Comparison of ENCODE assay signal across 1 cellular context in the genomic region with DNA sequence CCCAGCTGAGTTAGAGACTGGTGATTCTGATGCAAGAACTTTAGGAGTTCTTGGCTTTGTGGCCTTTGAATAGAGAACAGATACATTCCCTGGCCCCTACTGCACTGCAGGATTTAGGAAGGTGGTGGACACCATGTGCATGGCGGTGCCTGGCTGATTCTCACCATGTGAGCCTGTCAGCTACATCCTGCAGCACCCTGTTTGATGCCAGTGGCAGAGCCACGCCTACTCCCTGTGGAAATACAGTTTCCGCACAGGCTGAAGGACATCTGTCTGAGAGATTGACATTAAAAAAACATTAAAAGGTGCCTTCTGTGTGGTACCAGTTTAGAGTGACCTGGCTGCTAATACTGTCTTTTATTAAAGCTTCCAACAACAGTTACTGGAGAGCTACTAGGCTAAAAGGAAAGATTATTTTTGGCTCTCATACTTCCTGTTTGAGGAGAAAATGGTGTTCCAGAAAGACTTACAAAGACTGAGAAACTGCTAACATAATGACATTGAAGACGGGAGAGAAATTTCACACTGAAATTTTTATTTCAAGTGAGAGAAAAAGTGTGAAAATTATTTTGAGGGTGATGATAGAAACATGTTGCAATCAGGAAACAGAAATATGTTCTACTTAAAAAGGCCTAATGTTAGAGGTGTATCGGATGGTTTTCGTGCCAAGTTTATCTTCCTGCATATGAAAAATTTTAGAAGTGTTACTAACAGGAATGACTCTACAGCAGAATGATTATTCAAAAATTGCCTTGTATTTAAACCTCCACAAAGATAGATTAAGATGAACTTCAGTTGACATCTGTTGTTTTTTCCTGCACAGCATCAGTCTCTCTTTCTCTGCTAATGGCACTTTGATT.
TF ChIP-seq lines count a peak whose summit lies in the region.

No MANE protein-coding gene starts in this region.

TF ChIP-seq in HepG2, 621 proteins besides CTCF, POLR2A, EP300 and RAD21:
- TF ChIP-seq FOSL2 (CRISPR knock-in tag; IDR thresholded peaks at IDR 0.05), result no peak
- TF ChIP-seq ZFP1 (CRISPR knock-in tag; IDR thresholded peaks at IDR 0.05), result no peak
- TF ChIP-seq ZNF577 (CRISPR knock-in tag; IDR thresholded peaks at IDR 0.05; ENCODE audit: borderline replicate concordance, low read depth), result no peak
- TF ChIP-seq RORA (CRISPR knock-in tag; IDR thresholded peaks at IDR 0.05), result no peak
- TF ChIP-seq, protein P1, sequence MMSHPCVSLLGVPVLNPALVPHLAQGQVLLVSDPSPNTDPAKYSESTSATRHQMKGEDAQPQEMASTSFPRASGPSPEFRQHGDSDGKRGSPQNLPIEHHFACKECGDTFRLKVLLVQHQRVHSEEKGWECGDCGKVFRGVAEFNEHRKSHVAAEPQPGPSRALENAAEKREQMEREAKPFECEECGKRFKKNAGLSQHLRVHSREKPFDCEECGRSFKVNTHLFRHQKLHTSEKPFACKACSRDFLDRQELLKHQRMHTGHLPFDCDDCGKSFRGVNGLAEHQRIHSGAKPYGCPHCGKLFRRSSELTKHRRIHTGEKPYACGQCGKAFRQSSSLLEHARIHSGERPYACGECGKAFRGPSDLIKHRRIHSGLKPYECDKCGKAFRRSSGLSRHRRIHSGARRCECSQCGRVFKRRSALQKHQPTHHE (CRISPR knock-in tag; IDR thresholded peaks at IDR 0.05; ENCODE audit: borderline replicate concordance), result no peak
- TF ChIP-seq, protein P2, sequence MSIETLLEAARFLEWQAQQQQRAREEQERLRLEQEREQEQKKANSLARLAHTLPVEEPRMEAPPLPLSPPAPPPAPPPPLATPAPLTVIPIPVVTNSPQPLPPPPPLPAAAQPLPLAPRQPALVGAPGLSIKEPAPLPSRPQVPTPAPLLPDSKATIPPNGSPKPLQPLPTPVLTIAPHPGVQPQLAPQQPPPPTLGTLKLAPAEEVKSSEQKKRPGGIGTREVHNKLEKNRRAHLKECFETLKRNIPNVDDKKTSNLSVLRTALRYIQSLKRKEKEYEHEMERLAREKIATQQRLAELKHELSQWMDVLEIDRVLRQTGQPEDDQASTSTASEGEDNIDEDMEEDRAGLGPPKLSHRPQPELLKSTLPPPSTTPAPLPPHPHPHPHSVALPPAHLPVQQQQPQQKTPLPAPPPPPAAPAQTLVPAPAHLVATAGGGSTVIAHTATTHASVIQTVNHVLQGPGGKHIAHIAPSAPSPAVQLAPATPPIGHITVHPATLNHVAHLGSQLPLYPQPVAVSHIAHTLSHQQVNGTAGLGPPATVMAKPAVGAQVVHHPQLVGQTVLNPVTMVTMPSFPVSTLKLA (IDR thresholded peaks at IDR 0.05), result peak; percentile 36; the same call in 1 of the 2 replicates
- no peak for TF ChIP-seq TBP (CRISPR knock-in tag; IDR thresholded peaks at IDR 0.05)
- no peak for TF ChIP-seq ZNF180 (CRISPR knock-in tag; IDR thresholded peaks at IDR 0.05; ENCODE audit: borderline replicate concordance, low read depth)
- peak; percentile 4 for TF ChIP-seq XRCC5 (optimal IDR thresholded peaks at IDR 0.05; ENCODE audit: low read length)
